In genomic region chr5:77893225-77893860, GRCh38 we compare ENCODE assay signal across 11 cellular contexts.
DNase-seq lines count a peak whose midpoint lies in the region; ATAC-seq and TF ChIP-seq lines count a peak whose summit lies in the region.
"Had no signal": no experiment of that assay in that cellular context is flagged by ENCODE, and none has a peak within 500 bp of the region (broad histone marks: within the 10 kb centered on the region; RNA-seq: fewer than 3 reads in every experiment).

No MANE protein-coding gene starts in this region.

- no peaks in the 10 kb centered on the region for H3K9me3 Mint-ChIP-seq in neural crest cell
- H3K9me3 Mint-ChIP-seq: stimulated activated naive CD8-positive, alpha-beta T cell treated with anti-CD3 and anti-CD28 coated beads, Interleukin-15, Interleukin-2, amounts not matched to agents 100 ng/mL and 50 ng/mL, for 24 hours had no signal

- no peaks in the 10 kb centered on the region for H3K36me3 Mint-ChIP-seq in neural crest cell (ENCODE audit: low read depth)

- no peak for TF ChIP-seq CTCF in neural crest cell (conservative IDR thresholded peaks at IDR 0.05)

- ATAC-seq in GM19397 (IDR thresholded peaks at IDR 0.05; ENCODE audit: unreplicated experiment): no peak

- H3K4me1 Mint-ChIP-seq in neural crest cell: peaks cover 17% of the 10 kb centered on the region

- H3K27ac Mint-ChIP-seq in neural crest cell (ENCODE audit: unreplicated experiment): peak overlapping the region; percentile 44
- H3K27ac Mint-ChIP-seq: stimulated activated naive CD8-positive, alpha-beta T cell treated with anti-CD3 and anti-CD28 coated beads, Interleukin-15, Interleukin-2, amounts not matched to agents 100 ng/mL and 50 ng/mL, for 24 hours had no signal

- no peaks in the 10 kb centered on the region for H3K27me3 Mint-ChIP-seq in neural crest cell (ENCODE audit: low read depth)
- H3K27me3 Mint-ChIP-seq: stimulated activated naive CD8-positive, alpha-beta T cell treated with anti-CD3 and anti-CD28 coated beads, Interleukin-15, Interleukin-2, amounts not matched to agents 100 ng/mL and 50 ng/mL, for 24 hours had no signal

- DNase-seq in Daoy (ENCODE audit: low read depth) (peak; percentile 96), NCI-H226 (peak; percentile 92), dedifferentiated amniotic fluid mesenchymal stem cell (ENCODE audit: extremely low spot score) (peak; percentile 84), neural crest cell (ENCODE audit: low read depth, low spot score) (no peak), NCI-H1048 (lab: John Stamatoyannopoulos, UW) (no peak), cerebellum (ENCODE audit: low spot score) (no peak)
- DNase-seq in activated CD8-positive, alpha-beta memory T cell treated with anti-CD3 and anti-CD28 coated beads, Interleukin-2, amount 50 U/mL, for 48 hours: no peak
- DNase-seq: activated effector memory CD4-positive, alpha-beta T cell treated with anti-CD3 and anti-CD28 coated beads, Interleukin-2, amount 50 U/mL, for 16 hours; NCI-H2029 treated with DMSO at 0.1 percent for 48 hours had no signal

- no peak overlapping the region for H3K4me3 Mint-ChIP-seq in neural crest cell
- H3K4me3 Mint-ChIP-seq: stimulated activated naive CD8-positive, alpha-beta T cell treated with anti-CD3 and anti-CD28 coated beads, Interleukin-15, Interleukin-2, amounts not matched to agents 100 ng/mL and 50 ng/mL, for 24 hours had no signal

Comparison
In these comparisons a context has a peak if more than half of its experiments do, and no peak if none do; other contexts are left out.
1. DNase-seq: peak in Daoy (single experiment), NCI-H226 (single experiment) and dedifferentiated amniotic fluid mesenchymal stem cell (single experiment); none in neural crest cell (single experiment), NCI-H1048 (single experiment), cerebellum (single experiment) and activated CD8-positive, alpha-beta memory T cell treated with anti-CD3 and anti-CD28 coated beads, Interleukin-2, amount 50 U/mL, for 48 hours (single experiment).